ENCODE assay signal across 1 cellular context in genomic region chr3:71413572-71413971, GRCh38.
TF ChIP-seq lines count a peak whose summit lies in the region.

No MANE protein-coding gene starts in this region.

TF ChIP-seq in IMR-90, 13 proteins besides CTCF, POLR2A, EP300 and RAD21:
- no peak for TF ChIP-seq NFE2L2 (IDR thresholded peaks at IDR 0.05; ENCODE audit: low read depth, low read length)
- TF ChIP-seq CHD1 (IDR thresholded peaks at IDR 0.05; ENCODE audit: low read depth, low read length) = no peak
- no peak for TF ChIP-seq FOS (IDR thresholded peaks at IDR 0.05; ENCODE audit: low read depth, low read length)
- no peak for TF ChIP-seq MAZ (IDR thresholded peaks at IDR 0.05; ENCODE audit: borderline replicate concordance, low read depth, low read length)
- TF ChIP-seq RFX5 (IDR thresholded peaks at IDR 0.05; ENCODE audit: low read depth, low read length) = no peak
- TF ChIP-seq RCOR1 (IDR thresholded peaks at IDR 0.05; ENCODE audit: insufficient replicate concordance, low read length) = no peak
- TF ChIP-seq ELK1 (IDR thresholded peaks at IDR 0.05; ENCODE audit: borderline replicate concordance, low read depth, low read length) = no peak
- TF ChIP-seq USF2 (IDR thresholded peaks at IDR 0.05; ENCODE audit: low read depth, low read length) = no peak
- TF ChIP-seq MAFK (IDR thresholded peaks at IDR 0.05; ENCODE audit: low read depth, low read length) = no peak
- TF ChIP-seq BHLHE40 (IDR thresholded peaks at IDR 0.05; ENCODE audit: low read depth, low read length) = no peak
- TF ChIP-seq SMC3 (IDR thresholded peaks at IDR 0.05; ENCODE audit: low read depth, low read length) = no peak
- TF ChIP-seq CEBPB (IDR thresholded peaks at IDR 0.05; ENCODE audit: low read depth, low read length) = no peak
- TF ChIP-seq MXI1 (IDR thresholded peaks at IDR 0.05; ENCODE audit: borderline replicate concordance, low read depth, low read length) = no peak
TF ChIP-seq in IMR-90: peak in this region for 0.
